ENCODE assay signal across 8 cellular contexts in genomic region chr2:188293601-188294482, GRCh38. TPM values are rescaled to one million over a fixed set of nuclear protein-coding genes. Genes with fewer than 3 reads are reported as not detected.
DNase-seq lines count a peak whose midpoint lies in the region; ATAC-seq and TF ChIP-seq lines count a peak whose summit lies in the region.

No MANE protein-coding gene starts in this region.

- H3K27ac Mint-ChIP-seq in Caco-2 (ENCODE audit: unreplicated experiment): peak overlapping the region; percentile 89
- no peak overlapping the region for H3K27ac Mint-ChIP-seq in activated T-cell treated with anti-CD3 and anti-CD28 coated beads, Interleukin-2, amount 50 U/mL, for 72 hours

- peaks cover 19% of the 10 kb centered on the region for H3K4me1 ChIP-seq in Caco-2
- H3K4me1 ChIP-seq in thyroid gland: peaks cover 6 to 13% of the 10 kb centered on the region in 2 donors

- no TSS peak for BruUV-seq in Caco-2 (replicated peaks; lab: Mats Ljungman, UMichigan)

- peaks cover 18% of the 10 kb centered on the region for H3K36me3 Mint-ChIP-seq in Caco-2 (ENCODE audit: insufficient read depth, unreplicated experiment)
- peaks cover 0 to 3% of the 10 kb centered on the region in 2 donors for H3K36me3 Mint-ChIP-seq in activated T-cell treated with anti-CD3 and anti-CD28 coated beads, Interleukin-2, amount 50 U/mL, for 72 hours (ENCODE audit: insufficient read depth in 2 of 2)
- no peaks in the 10 kb centered on the region for H3K36me3 Mint-ChIP-seq in activated T-cell treated with anti-CD3 and anti-CD28 coated beads, Interleukin-2, amount 50 U/mL, for 4 hours (ENCODE audit: insufficient read depth)

- no peaks in the 10 kb centered on the region for H3K9me3 ChIP-seq in Caco-2
- no peaks in the 10 kb centered on the region for H3K9me3 ChIP-seq in thyroid gland

- no peaks in the 10 kb centered on the region for H3K9me3 Mint-ChIP-seq in Caco-2 (ENCODE audit: unreplicated experiment)
- peaks cover 0 to 1% of the 10 kb centered on the region in 2 donors for H3K9me3 Mint-ChIP-seq in activated T-cell treated with anti-CD3 and anti-CD28 coated beads, Interleukin-2, amount 50 U/mL, for 72 hours
- no peaks in the 10 kb centered on the region for H3K9me3 Mint-ChIP-seq in activated T-cell treated with anti-CD3 and anti-CD28 coated beads, Interleukin-2, amount 50 U/mL, for 4 hours

- intact Hi-C loops in Caco-2 (cut with micrococcal nuclease; ENCODE audit: unreplicated experiment): loop anchor here (1.0 to 5.0 kb wide), 3 partner anchors 9 to 163 kb away; no protein-coding TSS in a partner anchor
- intact Hi-C loops in thyroid gland (cut with DNase I): no loop called here

- POLR2A ChIA-PET in Caco-2 (lab: Charles Lee): interaction anchor here (1.6 kb wide), 1 partner anchor 28 kb away, joined by 5 read pairs; no protein-coding TSS in a partner anchor

- no peaks in the 10 kb centered on the region for H3K27me3 Mint-ChIP-seq in Caco-2 (ENCODE audit: insufficient read depth, unreplicated experiment)
- peaks cover 33% of the 10 kb centered on the region for H3K27me3 Mint-ChIP-seq in activated T-cell treated with anti-CD3 and anti-CD28 coated beads, Interleukin-2, amount 50 U/mL, for 72 hours (ENCODE audit: low read depth)
- peaks cover 34% of the 10 kb centered on the region for H3K27me3 Mint-ChIP-seq in activated T-cell treated with anti-CD3 and anti-CD28 coated beads, Interleukin-2, amount 50 U/mL, for 4 hours (ENCODE audit: low read depth)

- H3K27ac ChIP-seq in thyroid gland: peak overlapping the region; percentile 95 to 98 (median 97)

- H3K27me3 ChIP-seq in Caco-2 (replicated peaks; ENCODE audit: control insufficient read depth, insufficient read depth, low read length) (no peaks in the 10 kb centered on the region), thyroid gland (no peaks in the 10 kb centered on the region)

- peak; percentile 39 to 64 for DNase-seq in Caco-2
- DNase-seq in NCI-H345 (lab: John Stamatoyannopoulos, UW): peak; percentile 81
- peak; percentile 59 for DNase-seq in choroid plexus epithelial cell (ENCODE audit: low read depth)
- peak; percentile 48 for DNase-seq in left lobe of liver (ENCODE audit: low spot score)
- peak; percentile 83 to 88 for DNase-seq in thyroid gland
- DNase-seq in activated T-cell treated with anti-CD3 and anti-CD28 coated beads, Interleukin-2, amount 50 U/mL, for 72 hours: no peak
- DNase-seq in activated T-cell treated with anti-CD3 and anti-CD28 coated beads, Interleukin-2, amount 50 U/mL, for 4 hours: no peak

- peak overlapping the region; percentile 94 for H3K4me3 Mint-ChIP-seq in Caco-2 (ENCODE audit: unreplicated experiment)
- H3K4me3 Mint-ChIP-seq in activated T-cell treated with anti-CD3 and anti-CD28 coated beads, Interleukin-2, amount 50 U/mL, for 72 hours: no peak overlapping the region
- no peak overlapping the region for H3K4me3 Mint-ChIP-seq in activated T-cell treated with anti-CD3 and anti-CD28 coated beads, Interleukin-2, amount 50 U/mL, for 4 hours

- CTCF ChIA-PET in Caco-2 (lab: Charles Lee): interaction anchor here (1.4 to 3.3 kb wide), 4 partner anchors 10 to 75 kb away, joined by 3 to 37 read pairs (median 5); no protein-coding TSS in a partner anchor

- peak overlapping the region; percentile 92 for H3K4me3 ChIP-seq in Caco-2 (ENCODE audit: low read depth, low read length)
- H3K4me3 ChIP-seq in choroid plexus epithelial cell (ENCODE audit: low read depth, low read length): peak overlapping the region; percentile 80
- peak overlapping the region; percentile 45 to 77 (median 67) for H3K4me3 ChIP-seq in thyroid gland (replicated peaks in 1 of 3)

- no peak for TF ChIP-seq POLR2A in thyroid gland (IDR thresholded peaks at IDR 0.05)

- peaks cover 3% of the 10 kb centered on the region for H3K4me1 Mint-ChIP-seq in Caco-2 (ENCODE audit: low read depth, unreplicated experiment)
- peaks cover 14% of the 10 kb centered on the region for H3K4me1 Mint-ChIP-seq in activated T-cell treated with anti-CD3 and anti-CD28 coated beads, Interleukin-2, amount 50 U/mL, for 72 hours (ENCODE audit: low read depth)
- H3K4me1 Mint-ChIP-seq in activated T-cell treated with anti-CD3 and anti-CD28 coated beads, Interleukin-2, amount 50 U/mL, for 4 hours (ENCODE audit: low read depth): peaks cover 5% of the 10 kb centered on the region

- ATAC-seq in left lobe of liver (no peak), GM19395 (IDR thresholded peaks at IDR 0.05; ENCODE audit: unreplicated experiment) (no peak)
- no peak for ATAC-seq in activated T-cell treated with anti-CD3 and anti-CD28 coated beads, Interleukin-2, amount 50 U/mL, for 72 hours (replicated peaks in 1 of 2)
- no peak for ATAC-seq in activated T-cell treated with anti-CD3 and anti-CD28 coated beads, Interleukin-2, amount 50 U/mL, for 4 hours

- 12 to 19% methylated on average over 10 of the region's 10 CpGs for WGBS in thyroid gland, 2 donors

- TF ChIP-seq CTCF in Caco-2 (IDR thresholded peaks at IDR 0.05; ENCODE audit: insufficient read depth in 1 of 2, low read depth in 1 of 2, low read length in 1 of 2, severe bottlenecking in 1 of 2, unreplicated experiment in 1 of 2): no peak
- TF ChIP-seq CTCF in choroid plexus epithelial cell (conservative IDR thresholded peaks at IDR 0.05; ENCODE audit: low read depth, low read length): no peak
- TF ChIP-seq CTCF in thyroid gland (IDR thresholded peaks at IDR 0.05): no peak

- H3K36me3 ChIP-seq in Caco-2 (ENCODE audit: control insufficient read depth, insufficient read depth, low read length) (no peaks in the 10 kb centered on the region), thyroid gland (no peaks in the 10 kb centered on the region)

RNA-seq across cellular contexts. Expression of gene GULP1, which starts 2.2 kb away (rescaled TPM):
- 32.4 and 33.0 TPM in 2 replicates for total RNA-seq in Caco-2 (2022)
- 1.2 TPM for total RNA-seq in left lobe of liver
- 10 to 100 TPM; 34.0 to 46.3 (median 38.0) TPM for total RNA-seq in thyroid gland
- total RNA-seq in activated T-cell treated with anti-CD3 and anti-CD28 coated beads, Interleukin-2, amount 50 U/mL, for 72 hours: not detected
- under 1 TPM in 2 of 3 donors, not detected in 1; 0.43 to 0.61 TPM for total RNA-seq in activated T-cell treated with anti-CD3 and anti-CD28 coated beads, Interleukin-2, amount 50 U/mL, for 4 hours

Comparison
In these comparisons a context has a peak if more than half of its experiments do, and no peak if none do; other contexts are left out.
1. DNase-seq: peak in Caco-2 (2 of 2), NCI-H345 (single experiment), choroid plexus epithelial cell (single experiment), left lobe of liver (single experiment) and thyroid gland (2 of 2); none in activated T-cell treated with anti-CD3 and anti-CD28 coated beads, Interleukin-2, amount 50 U/mL, for 72 hours (0 of 2) and activated T-cell treated with anti-CD3 and anti-CD28 coated beads, Interleukin-2, amount 50 U/mL, for 4 hours (single experiment).
2. RNA of gene GULP1, which starts 2.2 kb away (total RNA-seq): 34.0 to 46.3 TPM in thyroid gland and 32.4 to 33.0 TPM in Caco-2; 1.2 TPM in left lobe of liver (single experiment), 0.43 to 0.61 TPM in activated T-cell treated with anti-CD3 and anti-CD28 coated beads, Interleukin-2, amount 50 U/mL, for 4 hours and not detected in activated T-cell treated with anti-CD3 and anti-CD28 coated beads, Interleukin-2, amount 50 U/mL, for 72 hours; every median in the first group is over 10 times any median in the second.
3. Peak in every context shown above with its lines, with median percentiles within 50 percentile points of each other: H3K4me3 ChIP-seq.